Comparison of ENCODE assay signal across 8 cellular contexts in genomic region chr1:33257759-33258712, GRCh38. TPM values are rescaled to one million over a fixed set of nuclear protein-coding genes. Genes with fewer than 3 reads are reported as not detected.
DNase-seq lines count a peak whose midpoint lies in the region; ATAC-seq and TF ChIP-seq lines count a peak whose summit lies in the region.

No MANE protein-coding gene starts in this region.

- 28 to 33% methylated on average over 18 to 19 of the region's 19 CpGs for WGBS in GM23248 (ENCODE audit: low coverage in 1 of 2, low lambda C conversion rate in 2 of 2, missing lambda C conversion rate in 2 of 2), 2 experiments
- 40% methylated on average over 19 of the region's 19 CpGs for WGBS in hepatocyte (ENCODE audit: low lambda C conversion rate, missing lambda C conversion rate)
- 38 to 51% methylated on average over 19 of the region's 19 CpGs for WGBS in sigmoid colon, 2 donors

- ATAC-seq in HG03571 (IDR thresholded peaks at IDR 0.05; ENCODE audit: unreplicated experiment): no peak

- H3K9me2 ChIP-seq in GM23248 (ENCODE audit: insufficient read depth) (no peaks in the 10 kb centered on the region), hepatocyte (replicated peaks; ENCODE audit: insufficient read depth) (no peaks in the 10 kb centered on the region)

- intact Hi-C loops in sigmoid colon (cut with DNase I): no loop called here

- peak overlapping the region; percentile 88 for H2AFZ ChIP-seq in GM23248
- no peak overlapping the region for H2AFZ ChIP-seq in hepatocyte

- TF ChIP-seq CTCF in WERI-Rb-1 (IDR thresholded peaks at IDR 0.05; ENCODE audit: low read depth, low read length) (no peak), hepatocyte (IDR thresholded peaks at IDR 0.05; ENCODE audit: poor library complexity) (no peak), sigmoid colon (IDR thresholded peaks at IDR 0.05) (no peak)

- DNase-seq in GM23248 (peak; percentile 37), WERI-Rb-1 (no peak), hepatocyte (ENCODE audit: low spot score) (peak; percentile 50), sigmoid colon (no peak), NCI-H524 treated with DMSO at 0.1 percent for 48 hours (lab: John Stamatoyannopoulos, UW) (no peak), NOMO-1 treated with DMSO at 0.1 percent for 48 hours (lab: John Stamatoyannopoulos, UW; ENCODE audit: unreplicated experiment) (no peak), NK-92 (lab: John Stamatoyannopoulos, UW; ENCODE audit: unreplicated experiment) (no peak)

- H4K20me1 ChIP-seq in GM23248 (ENCODE audit: insufficient read depth) (no peaks in the 10 kb centered on the region), hepatocyte (ENCODE audit: insufficient read depth, poor library complexity, severe bottlenecking) (peaks cover 41% of the 10 kb centered on the region)

- in situ Hi-C loops in GM23248 (cut with MboI): no loop called here

- H3K4me3 ChIP-seq in GM23248: peak overlapping the region; percentile 84
- H3K4me3 ChIP-seq in WERI-Rb-1 (ENCODE audit: low read depth, low read length): peak overlapping the region; percentile 90
- peak overlapping the region; percentile 48 for H3K4me3 ChIP-seq in hepatocyte
- peak overlapping the region; percentile 60 to 73 (median 66) for H3K4me3 ChIP-seq in sigmoid colon

- peaks cover 10% of the 10 kb centered on the region; the same call in 1 of the 2 replicates for H3F3A ChIP-seq in GM23248 (ENCODE audit: insufficient read depth)

- peak overlapping the region; percentile 98 for H3K9ac ChIP-seq in GM23248

- no peak for TF ChIP-seq POLR2A in sigmoid colon (IDR thresholded peaks at IDR 0.05)

- H3K27me3 ChIP-seq in GM23248 (replicated peaks; ENCODE audit: insufficient read depth) (no peaks in the 10 kb centered on the region), WERI-Rb-1 (ENCODE audit: insufficient read depth, low read depth, severe bottlenecking) (no peaks in the 10 kb centered on the region), hepatocyte (no peaks in the 10 kb centered on the region), sigmoid colon (no peaks in the 10 kb centered on the region)

- H3K4me2 ChIP-seq in GM23248 (ENCODE audit: unreplicated experiment) (peak overlapping the region; percentile 81), hepatocyte (peak overlapping the region; percentile 90)

- H3K27ac ChIP-seq in GM23248 (peak overlapping the region; percentile 90), WERI-Rb-1 (peak overlapping the region; percentile 97), hepatocyte (peak overlapping the region; percentile 93), sigmoid colon (peak overlapping the region; percentile 84 to 91 (median 90))

- H3K36me3 ChIP-seq in GM23248 (ENCODE audit: low read depth) (no peaks in the 10 kb centered on the region), WERI-Rb-1 (peaks cover 27% of the 10 kb centered on the region), hepatocyte (replicated peaks; ENCODE audit: insufficient read depth, low read depth) (no peaks in the 10 kb centered on the region), sigmoid colon (peaks cover 0 to 3% (median 0%) of the 10 kb centered on the region in 4 donors)

- H3K79me2 ChIP-seq in GM23248 (ENCODE audit: insufficient read depth) (peaks cover 59% of the 10 kb centered on the region), hepatocyte (peaks cover 55% of the 10 kb centered on the region)

- peaks cover 8% of the 10 kb centered on the region for H3K4me1 ChIP-seq in GM23248 (ENCODE audit: insufficient read depth)
- H3K4me1 ChIP-seq in hepatocyte (ENCODE audit: insufficient read depth): peaks cover 38% of the 10 kb centered on the region
- H3K4me1 ChIP-seq in sigmoid colon: peaks cover 0 to 54% (median 47%) of the 10 kb centered on the region in 4 donors

- no peak for TF ChIP-seq EP300 in sigmoid colon (IDR thresholded peaks at IDR 0.05)

- H3K9me3 ChIP-seq in GM23248 (ENCODE audit: low read depth): no peaks in the 10 kb centered on the region
- no peaks in the 10 kb centered on the region for H3K9me3 ChIP-seq in WERI-Rb-1 (ENCODE audit: severe bottlenecking)
- H3K9me3 ChIP-seq in hepatocyte (ENCODE audit: low read depth): no peaks in the 10 kb centered on the region
- H3K9me3 ChIP-seq in sigmoid colon: no peaks in the 10 kb centered on the region

RNA-seq across cellular contexts. Expression of gene ZNF362, which starts 1.7 kb away (rescaled TPM):
- total RNA-seq in GM23248 (2014; rRNA removed; shearing (Covaris generic)): 9.6 and 9.7 TPM in 2 replicates
- polyA plus RNA-seq in GM23248 (2016; fragmentation: Nextera tagmentation; extraction: Ambion mirVana) (26.0 and 28.8 TPM in 2 replicates), hepatocyte (54.3 and 55.0 TPM in 2 replicates), sigmoid colon (1 to 10 TPM; 3.5 to 9.3 (median 5.4) TPM)
- total RNA-seq in hepatocyte (22.5 and 29.1 TPM in 2 replicates), sigmoid colon (10 to 100 TPM; 11.2 to 18.8 (median 15.9) TPM)

Comparison
In these comparisons a context has a peak if more than half of its experiments do, and no peak if none do; other contexts are left out.
1. DNase-seq: peak in GM23248 (single experiment) and hepatocyte (single experiment); none in WERI-Rb-1 (single experiment), sigmoid colon (single experiment), NCI-H524 treated with DMSO at 0.1 percent for 48 hours (single experiment), NOMO-1 treated with DMSO at 0.1 percent for 48 hours (single experiment) and NK-92 (single experiment).
2. Peak in every context shown above with its lines, with median percentiles within 50 percentile points of each other: H3K27ac ChIP-seq and H3K4me3 ChIP-seq.